Comparison of ENCODE assay signal across 26 cellular contexts in genomic region chr16:1642753-1643152, GRCh38.
"Had no signal": no experiment of that assay in that cellular context is flagged by ENCODE, and none has a peak within 500 bp of the region (broad histone marks: within the 10 kb centered on the region; RNA-seq: fewer than 3 reads in every experiment).

No MANE protein-coding gene starts in this region.

- DNase-seq: activated CD4-positive, alpha-beta T cell treated with anti-CD3 and anti-CD28 coated beads for 36 hours; activated CD4-positive, alpha-beta T cell treated with anti-CD3 and anti-CD28 coated beads, Interleukin-2, amount 50 U/mL, for 4 hours; activated CD8-positive, alpha-beta memory T cell treated with anti-CD3 and anti-CD28 coated beads for 24 hours; activated CD8-positive, alpha-beta memory T cell treated with anti-CD3 and anti-CD28 coated beads, Interleukin-2, amount 50 U/mL, for 4 hours; activated naive CD4-positive, alpha-beta T cell; activated naive CD8-positive, alpha-beta T cell treated with anti-CD3 and anti-CD28 coated beads, Interleukin-2, amount 50 U/mL, for 24 hours; activated T-cell treated with anti-CD3 and anti-CD28 coated beads, Interleukin-2, amount 50 U/mL, for 24 hours; brain microvascular endothelial cell; central memory CD4-positive, alpha-beta T cell; colonic mucosa; kidney; mammary epithelial cell; pancreas; right lobe of liver; SJCRH30; small intestine; stimulated activated CD4-positive, alpha-beta T cell treated with anti-CD3 and anti-CD28 coated beads, Interleukin-2, amount 100 ng/mL, for 24 hours; T-helper 1 cell; T-helper 9 cell had no signal

- H3K27ac Mint-ChIP-seq: activated CD4-positive, alpha-beta T cell treated with anti-CD3 and anti-CD28 coated beads for 36 hours; activated naive CD8-positive, alpha-beta T cell treated with anti-CD3 and anti-CD28 coated beads, Interleukin-2, amount 50 U/mL, for 24 hours; activated T-cell treated with anti-CD3 and anti-CD28 coated beads, Interleukin-2, amount 50 U/mL, for 24 hours; activated T-helper 2 cell treated with anti-CD3 and anti-CD28 coated beads, Interferon-gamma antibody, Interleukin-2, Interleukin-4, amounts not matched to agents 10 μg/mL and 5 μg/mL and 100 μg/mL, durations not matched to agents 14 hours and 24 hours and 36 hours; nephron; stimulated activated memory B cell treated with anti-CD40 and anti-IgM and Interleukin-4, amounts not matched to agents 10 μg/mL and 1 μg/mL and 100 μg/mL, for 72 hours; type B pancreatic cell; WTC11 had no signal

- H3K27me3 Mint-ChIP-seq: activated CD4-positive, alpha-beta T cell treated with anti-CD3 and anti-CD28 coated beads for 36 hours; activated naive CD8-positive, alpha-beta T cell treated with anti-CD3 and anti-CD28 coated beads, Interleukin-2, amount 50 U/mL, for 24 hours; activated T-cell treated with anti-CD3 and anti-CD28 coated beads, Interleukin-2, amount 50 U/mL, for 24 hours; stimulated activated memory B cell treated with anti-CD40 and anti-IgM and Interleukin-4, amounts not matched to agents 10 μg/mL and 1 μg/mL and 100 μg/mL, for 72 hours; type B pancreatic cell had no signal

- H3K27ac ChIP-seq: brain microvascular endothelial cell, colonic mucosa, neutrophil, pancreas, right lobe of liver, SJCRH30, thoracic aorta had no signal

- H3K4me3 ChIP-seq: colonic mucosa, pancreas, right lobe of liver, SJCRH30, thoracic aorta had no signal

- H3K9me3 ChIP-seq: colonic mucosa, neutrophil, pancreas, right lobe of liver, SJCRH30, thoracic aorta had no signal

- H3K4me1 ChIP-seq: colonic mucosa, pancreas, right lobe of liver had no signal

- H3K4me1 Mint-ChIP-seq: nephron, WTC11 had no signal

- H3K9me3 Mint-ChIP-seq: activated naive CD8-positive, alpha-beta T cell treated with anti-CD3 and anti-CD28 coated beads, Interleukin-2, amount 50 U/mL, for 24 hours; activated T-cell treated with anti-CD3 and anti-CD28 coated beads, Interleukin-2, amount 50 U/mL, for 24 hours; activated T-helper 2 cell treated with anti-CD3 and anti-CD28 coated beads, Interferon-gamma antibody, Interleukin-2, Interleukin-4, amounts not matched to agents 10 μg/mL and 5 μg/mL and 100 μg/mL, durations not matched to agents 14 hours and 24 hours and 36 hours; nephron; stimulated activated memory B cell treated with anti-CD40 and anti-IgM and Interleukin-4, amounts not matched to agents 10 μg/mL and 1 μg/mL and 100 μg/mL, for 72 hours; type B pancreatic cell; WTC11 had no signal

- ATAC-seq: activated CD4-positive, alpha-beta T cell treated with anti-CD3 and anti-CD28 coated beads for 36 hours; activated naive CD8-positive, alpha-beta T cell treated with anti-CD3 and anti-CD28 coated beads, Interleukin-2, amount 50 U/mL, for 24 hours; stimulated activated memory B cell treated with anti-CD40 and anti-IgM and Interleukin-4, amounts not matched to agents 10 μg/mL and 1 μg/mL and 100 μg/mL, for 72 hours; WTC11 had no signal

- H3K4me3 Mint-ChIP-seq: activated CD4-positive, alpha-beta T cell treated with anti-CD3 and anti-CD28 coated beads for 36 hours; activated naive CD8-positive, alpha-beta T cell treated with anti-CD3 and anti-CD28 coated beads, Interleukin-2, amount 50 U/mL, for 24 hours; activated T-cell treated with anti-CD3 and anti-CD28 coated beads, Interleukin-2, amount 50 U/mL, for 24 hours; nephron; stimulated activated memory B cell treated with anti-CD40 and anti-IgM and Interleukin-4, amounts not matched to agents 10 μg/mL and 1 μg/mL and 100 μg/mL, for 72 hours; type B pancreatic cell; WTC11 had no signal

- H3K27me3 ChIP-seq: brain microvascular endothelial cell, colonic mucosa, neutrophil, pancreas, right lobe of liver, SJCRH30 had no signal
